9 cellular contexts compared by ENCODE assay signal in the genomic region with DNA sequence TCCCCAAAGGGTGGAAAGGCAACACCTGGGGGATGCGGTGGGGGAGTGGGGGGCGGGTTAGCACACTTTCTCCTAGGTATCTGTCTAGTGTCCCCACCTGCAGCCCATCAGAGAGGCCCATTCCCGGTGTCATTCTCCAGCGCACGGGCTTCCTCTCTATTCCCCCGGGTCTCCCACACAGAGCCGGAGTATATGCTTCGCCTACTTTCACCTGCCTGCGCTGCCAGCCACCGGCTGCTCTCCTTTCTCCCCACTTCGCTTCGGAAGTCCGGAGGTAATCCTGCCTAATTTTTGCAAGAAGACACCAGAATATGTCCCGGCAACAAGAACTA. TPM values are rescaled to one million over a fixed set of nuclear protein-coding genes. Genes with fewer than 3 reads are reported as not detected.
DNase-seq lines count a peak whose midpoint lies in the region; TF ChIP-seq lines count a peak whose summit lies in the region.
"Had no signal": no experiment of that assay in that cellular context is flagged by ENCODE, and none has a peak within 500 bp of the region (broad histone marks: within the 10 kb centered on the region; RNA-seq: fewer than 3 reads in every experiment).

No MANE protein-coding gene starts in this region.

- H3K4me3 ChIP-seq in esophagus muscularis mucosa (peak overlapping the region; percentile 56 to 61 (median 56)), skeletal muscle cell (ENCODE audit: low read depth, low read length) (peak overlapping the region; percentile 61)

- peaks cover 0 to 48% (median 3%) of the 10 kb centered on the region in 4 donors for H3K27me3 ChIP-seq in esophagus muscularis mucosa

- TF ChIP-seq CTCF in esophagus muscularis mucosa (IDR thresholded peaks at IDR 0.05) = no peak

- no peak overlapping the region for H3K27ac ChIP-seq in esophagus muscularis mucosa (replicated peaks in 1 of 4)

- 23% methylated on average over 2 of the region's 14 CpGs for WGBS in esophagus muscularis mucosa

- no peaks in the 10 kb centered on the region for H3K36me3 ChIP-seq in esophagus muscularis mucosa

- no peak for TF ChIP-seq EP300 in esophagus muscularis mucosa (IDR thresholded peaks at IDR 0.05)

- peak overlapping the region; percentile 59 to 95 (median 89) for H3K4me3 Mint-ChIP-seq in IgD-negative memory B cell
- H3K4me3 Mint-ChIP-seq: activated CD4-positive, alpha-beta memory T cell treated with anti-CD3 and anti-CD28 coated beads for 36 hours had no signal

- peaks cover 1% of the 10 kb centered on the region for H3K36me3 Mint-ChIP-seq in IgD-negative memory B cell
- H3K36me3 Mint-ChIP-seq: activated CD4-positive, alpha-beta memory T cell treated with anti-CD3 and anti-CD28 coated beads for 36 hours had no signal

- peaks cover 28% of the 10 kb centered on the region for H3K27me3 Mint-ChIP-seq in IgD-negative memory B cell

- intact Hi-C loops in esophagus muscularis mucosa (cut with DNase I) = no loop called here

- H3K27ac Mint-ChIP-seq in IgD-negative memory B cell = peak overlapping the region in 1 of 3 donors; percentile 74
- H3K27ac Mint-ChIP-seq: activated CD4-positive, alpha-beta memory T cell treated with anti-CD3 and anti-CD28 coated beads for 36 hours had no signal

- DNase-seq in NCI-H748 (lab: John Stamatoyannopoulos, UW; ENCODE audit: unreplicated experiment) = peak; percentile 60
- DNase-seq in NCI-H748 treated with DMSO at 0.1 percent for 48 hours (lab: John Stamatoyannopoulos, UW) = no peak
- DNase-seq in esophagus muscularis mucosa (ENCODE audit: extremely low spot score) = no peak
- DNase-seq in skeletal muscle cell (ENCODE audit: low read depth) = no peak
- DNase-seq in DMS114 treated with DMSO at 0.1 percent for 48 hours (lab: John Stamatoyannopoulos, UW; ENCODE audit: unreplicated experiment) = no peak
- DNase-seq in ACHN = no peak
- DNase-seq in NCI-H524 treated with DMSO at 0.1 percent for 48 hours (lab: John Stamatoyannopoulos, UW) = no peak

- no peaks in the 10 kb centered on the region for H3K9me3 ChIP-seq in esophagus muscularis mucosa

- H3K4me1 Mint-ChIP-seq in IgD-negative memory B cell = peaks cover 2 to 10% (median 5%) of the 10 kb centered on the region in 3 donors

- no peak for TF ChIP-seq POLR2A in esophagus muscularis mucosa (IDR thresholded peaks at IDR 0.05; ENCODE audit: low read depth)

- peaks cover 0 to 16% (median 13%) of the 10 kb centered on the region in 4 donors for H3K4me1 ChIP-seq in esophagus muscularis mucosa

- H3K9me3 Mint-ChIP-seq in IgD-negative memory B cell = no peaks in the 10 kb centered on the region
- H3K9me3 Mint-ChIP-seq: activated CD4-positive, alpha-beta memory T cell treated with anti-CD3 and anti-CD28 coated beads for 36 hours had no signal

- in situ Hi-C loops in ACHN (cut with HindIII; ENCODE audit: low pct_ligation_motif_present, low pct_unique_long_range_greater_than_20kb, low sequenced_read_pairs) = no loop called here

RNA-seq across cellular contexts. Expression of a gene that starts 0.9 kb away (rescaled TPM):
- polyA plus RNA-seq in IgD-negative memory B cell = 0.54 TPM
- under 1 TPM in 2 of 4 donors, not detected in 2; 0.11 to 0.33 TPM for total RNA-seq in esophagus muscularis mucosa
- total RNA-seq: activated CD4-positive, alpha-beta memory T cell treated with anti-CD3 and anti-CD28 coated beads for 36 hours had no signal
